ENCODE assay signal across 30 cellular contexts in genomic region chr7:107158028-107158427, GRCh38.
"Had no signal": no experiment of that assay in that cellular context is flagged by ENCODE, and none has a peak within 500 bp of the region (broad histone marks: within the 10 kb centered on the region; RNA-seq: fewer than 3 reads in every experiment).

No MANE protein-coding gene starts in this region.

- H3K27me3 Mint-ChIP-seq: dendritic cell treated with granulocyte-macrophage colony-stimulating factor and Interleukin-4, amounts not matched to agents 40 ng/mL and 50 ng/mL, for 4 days had no signal

- H3K27ac ChIP-seq: colonic mucosa, coronary artery, dorsolateral prefrontal cortex, epithelial cell of prostate, esophagus muscularis mucosa, esophagus squamous epithelium, foreskin keratinocyte, gastrocnemius medialis, gastroesophageal sphincter, heart left ventricle, heart right ventricle, hepatocyte had no signal

- FAIRE-seq: colon, endometrium, endothelial cell of umbilical vein, frontal cortex had no signal

- H3K4me1 ChIP-seq: colonic mucosa, esophagus muscularis mucosa, esophagus squamous epithelium, foreskin keratinocyte, gastrocnemius medialis, gastroesophageal sphincter, heart left ventricle, heart right ventricle had no signal

- H3K4me3 Mint-ChIP-seq: dendritic cell treated with granulocyte-macrophage colony-stimulating factor and Interleukin-4, amounts not matched to agents 40 ng/mL and 50 ng/mL, for 4 days; effector memory CD8-positive, alpha-beta T cell; endodermal cell had no signal

- H3K4me1 Mint-ChIP-seq: endodermal cell had no signal

- H3K79me2 ChIP-seq: hepatocyte had no signal

- H3K36me3 ChIP-seq: colonic mucosa, esophagus squamous epithelium, gastrocnemius medialis had no signal

- H3K9me3 ChIP-seq: colonic mucosa, esophagus muscularis mucosa, esophagus squamous epithelium, gastrocnemius medialis, gastroesophageal sphincter, heart left ventricle, heart right ventricle had no signal

- H3K4me2 ChIP-seq: hepatocyte had no signal

- H2AFZ ChIP-seq: hepatocyte had no signal

- H3K4me3 ChIP-seq: colonic mucosa, coronary artery, dorsolateral prefrontal cortex, esophagus muscularis mucosa, esophagus squamous epithelium, gastrocnemius medialis, gastroesophageal sphincter, heart left ventricle, heart right ventricle, hepatocyte had no signal

- DNase-seq: colonic mucosa; cortex of kidney; dermis blood vessel endothelial cell; dorsolateral prefrontal cortex; effector CD4-positive, alpha-beta T cell; effector CD8-positive, alpha-beta T cell; effector memory CD4-positive, alpha-beta T cell; effector memory CD8-positive, alpha-beta T cell; endodermal cell; erythroblast; esophagus squamous epithelium; foreskin fibroblast; foreskin keratinocyte; foreskin melanocyte; gastrocnemius medialis; glutamatergic neuron; head of caudate nucleus; heart left ventricle; heart right ventricle had no signal

- H3K9me3 Mint-ChIP-seq: dendritic cell treated with granulocyte-macrophage colony-stimulating factor and Interleukin-4, amounts not matched to agents 40 ng/mL and 50 ng/mL, for 4 days; effector memory CD8-positive, alpha-beta T cell had no signal

- ATAC-seq: effector memory CD8-positive, alpha-beta T cell; esophagus mucosa; foreskin keratinocyte; gastrocnemius medialis; gastroesophageal sphincter; heart left ventricle; heart right ventricle had no signal

- H3K27me3 ChIP-seq: colonic mucosa, dorsolateral prefrontal cortex, esophagus muscularis mucosa, esophagus squamous epithelium, foreskin keratinocyte, gastrocnemius medialis, gastroesophageal sphincter, heart left ventricle, heart right ventricle, hepatocyte had no signal

- H3K27ac Mint-ChIP-seq: dendritic cell treated with granulocyte-macrophage colony-stimulating factor and Interleukin-4, amounts not matched to agents 40 ng/mL and 50 ng/mL, for 4 days; effector memory CD8-positive, alpha-beta T cell; endodermal cell had no signal
